ENCODE assay signal across 8 cellular contexts in genomic region chr7:101217388-101218235, GRCh38. TPM values are rescaled to one million over a fixed set of nuclear protein-coding genes. Genes with fewer than 3 reads are reported as not detected.
DNase-seq lines count a peak whose midpoint lies in the region; ATAC-seq and TF ChIP-seq lines count a peak whose summit lies in the region.

Gene PLOD3, minus strand, starts transcription at chr7:101217581. Its CDS starts 307 bp downstream, at chr7:101217274.
Gene ZNHIT1, plus strand, starts transcription at chr7:101218165. Its CDS starts 31 bp downstream, at chr7:101218196.

- peak within 1 kb of the TSS; percentile 77 for H2AFZ ChIP-seq in SK-N-SH (ENCODE audit: low read depth)

- H3F3A ChIP-seq in SK-N-SH (replicated peaks; ENCODE audit: insufficient read depth): no peaks in the 10 kb centered on the region

- peak within 1 kb of the TSS; percentile 81 for H3K9ac ChIP-seq in SK-N-SH

- H3K4me2 ChIP-seq in SK-N-SH: peak within 1 kb of the TSS; percentile 95

- peaks cover 79% of the 10 kb centered on the region for H3K79me2 ChIP-seq in SK-N-SH (ENCODE audit: insufficient read depth)

- no peaks in the 10 kb centered on the region for H3K9me3 ChIP-seq in SK-N-SH

- peaks cover 9 to 20% of the 10 kb centered on the region in 2 experiments for H3K36me3 ChIP-seq in SK-N-SH (replicated peaks in 1 of 2; ENCODE audit: control insufficient read depth in 1 of 2, insufficient read depth in 2 of 2, low read length in 1 of 2)

- peak; percentile 25; the same call in 1 of the 2 replicates for TF ChIP-seq CTCF in SK-N-SH (IDR thresholded peaks at IDR 0.05)

- H3K4me1 ChIP-seq in SK-N-SH (ENCODE audit: control insufficient read depth in 1 of 2, insufficient read depth in 2 of 2, low read depth in 1 of 2, low read length in 1 of 2): peaks cover 8 to 27% of the 10 kb centered on the region in 2 experiments; a peak in 2 of 4 replicates

- DNase-seq in GM04504 (ENCODE audit: low read depth) (peak; percentile 97), NCI-H1048 (lab: John Stamatoyannopoulos, UW) (peak; percentile 91), SK-N-SH (peak; percentile 100), germinal center (ENCODE audit: low spot score) (peak; percentile 99), non-pigmented ciliary epithelial cell (ENCODE audit: low read depth) (peak; percentile 94), superior temporal gyrus (ENCODE audit: extremely low spot score) (peak; percentile 100)
- DNase-seq in activated naive CD4-positive, alpha-beta T cell treated with anti-CD3 and anti-CD28 coated beads, Interleukin-2, amount 50 U/mL, for 16 hours: peak; percentile 94

- peak in 1 of 2 experiments; percentile 35; a peak in 1 of 4 replicates for TF ChIP-seq EP300 in SK-N-SH (IDR thresholded peaks at IDR 0.05; ENCODE audit: borderline replicate concordance in 1 of 2, low read depth in 1 of 2, low read length in 1 of 2)

- no peaks in the 10 kb centered on the region for H3K27me3 ChIP-seq in SK-N-SH (ENCODE audit: insufficient read depth)

- peak within 1 kb of the TSS; percentile 93 to 95 for H3K27ac ChIP-seq in SK-N-SH (ENCODE audit: low read depth in 2 of 2, low read length in 1 of 2)

- POLR2A ChIA-PET in SK-N-SH (lab: Yijun Ruan, JAX): interaction anchor here (0.6 to 4.1 kb wide), 26 partner anchors 8 to 1116 kb away, joined by 3 to 38 read pairs (median 4); partner anchors contain the start of genes AP4M1, CLDN15, FIS1 and MCM7

- TF ChIP-seq RAD21 in SK-N-SH (IDR thresholded peaks at IDR 0.05; ENCODE audit: low read length): no peak

- ATAC-seq in HG02571 (IDR thresholded peaks at IDR 0.05; ENCODE audit: unreplicated experiment): peak; percentile 65

- CTCF ChIA-PET in SK-N-SH (lab: Yijun Ruan, JAX): interaction anchor here (0.7 to 7.6 kb wide), 25 partner anchors 9 to 512 kb away, joined by 3 to 60 read pairs (median 5); partner anchors contain the start of genes AP1S1, FIS1, MOGAT3 and POP7

- under 1% methylated on average over 35 of the region's 57 CpGs for WGBS in SK-N-SH (ENCODE audit: low lambda C conversion rate)

- H3K9me2 ChIP-seq in SK-N-SH: no peaks in the 10 kb centered on the region

- H3K4me3 ChIP-seq in SK-N-SH (ENCODE audit: low read depth in 2 of 2, low read length in 1 of 2): peak within 1 kb of the TSS; percentile 66 to 84

- H4K20me1 ChIP-seq in SK-N-SH (ENCODE audit: insufficient read depth): peaks cover 5% of the 10 kb centered on the region

TF ChIP-seq in SK-N-SH, 30 proteins besides CTCF, POLR2A, EP300 and RAD21 (continues in another document):
- TF ChIP-seq YY1 (IDR thresholded peaks at IDR 0.05; ENCODE audit: low read depth): peak; percentile 99
- TF ChIP-seq CHD2 (IDR thresholded peaks at IDR 0.05; ENCODE audit: low read length, partially characterized antibody): peak; percentile 84
- no peak; the same call in 1 of the 2 replicates for TF ChIP-seq PBX3 (IDR thresholded peaks at IDR 0.05)
- peak; percentile 86 for TF ChIP-seq ELF1 (IDR thresholded peaks at IDR 0.05)
- TF ChIP-seq REST (IDR thresholded peaks at IDR 0.05; ENCODE audit: low read depth, low read length): peak; percentile 31; the same call in 1 of the 2 replicates
- TF ChIP-seq NRF1 (IDR thresholded peaks at IDR 0.05; ENCODE audit: low read depth, low read length): peak; percentile 97
- TF ChIP-seq SMC3 (IDR thresholded peaks at IDR 0.05; ENCODE audit: low read depth, low read length): peak; percentile 7; the same call in 1 of the 2 replicates
- TF ChIP-seq GATA2 (CRISPR knock-in tag; IDR thresholded peaks at IDR 0.05): no peak
- TF ChIP-seq RCOR1 (IDR thresholded peaks at IDR 0.05; ENCODE audit: low read length): peak; percentile 31; the same call in 1 of the 2 replicates
- TF ChIP-seq RXRA (IDR thresholded peaks at IDR 0.05; ENCODE audit: borderline replicate concordance, low read depth): no peak
- TF ChIP-seq EZH2phosphoT487 (IDR thresholded peaks at IDR 0.05; ENCODE audit: borderline replicate concordance, low read depth): no peak
- no peak for TF ChIP-seq IRF3 (IDR thresholded peaks at IDR 0.05; ENCODE audit: low read depth, low read length)
- TF ChIP-seq SIN3A (IDR thresholded peaks at IDR 0.05; ENCODE audit: borderline replicate concordance, low read depth, low read length): peak; percentile 90
- no peak for TF ChIP-seq TEAD4 (IDR thresholded peaks at IDR 0.05; ENCODE audit: borderline replicate concordance, insufficient read depth)
- peak; percentile 31; the same call in 1 of the 2 replicates for TF ChIP-seq TCF12 (IDR thresholded peaks at IDR 0.05)
- TF ChIP-seq NFIC (IDR thresholded peaks at IDR 0.05; ENCODE audit: borderline replicate concordance): no peak
- TF ChIP-seq ZBTB33 (IDR thresholded peaks at IDR 0.05; ENCODE audit: borderline replicate concordance, low read depth): peak; percentile 6; the same call in 1 of the 2 replicates
- no peak; the same call in 1 of the 2 replicates for TF ChIP-seq USF1 (IDR thresholded peaks at IDR 0.05; ENCODE audit: borderline replicate concordance, low read depth)
- TF ChIP-seq MXI1 (IDR thresholded peaks at IDR 0.05; ENCODE audit: low read depth, low read length): peak; percentile 95
- TF ChIP-seq RFX5 (IDR thresholded peaks at IDR 0.05; ENCODE audit: low read length): 0 out of 2 replicates have a peak, but pooled peaks have one; percentile 44

RNA-seq across cellular contexts. Expression of gene PLOD3, which starts in this region (rescaled TPM):
- polyA plus RNA-seq in SK-N-SH (2012; rRNA removed): 134 and 276 TPM in 2 replicates
- polyA plus RNA-seq in SK-N-SH (2012; cell fraction: cytosol; rRNA removed): 143 and 163 TPM in 2 replicates
- polyA plus RNA-seq in SK-N-SH (2012; cell fraction: nucleus; rRNA removed): 295 and 343 TPM in 2 replicates

RNA-seq across cellular contexts. Expression of gene ZNHIT1, which starts in this region (rescaled TPM):
- 71.6 and 101 TPM in 2 replicates for polyA plus RNA-seq in SK-N-SH (2012; rRNA removed)
- polyA plus RNA-seq in SK-N-SH (2012; cell fraction: cytosol; rRNA removed): 71.5 and 71.8 TPM in 2 replicates
- polyA plus RNA-seq in SK-N-SH (2012; cell fraction: nucleus; rRNA removed): 53.6 and 77.5 TPM in 2 replicates

Comparison
In these comparisons a context has a peak if more than half of its experiments do, and no peak if none do; other contexts are left out.
1. Peak in every context shown above with its lines: DNase-seq, ATAC-seq, H3K4me3 ChIP-seq and H3K27ac ChIP-seq.